Comparison of ENCODE assay signal across 11 cellular contexts in genomic region chr6:137657351-137657911, GRCh38.
DNase-seq lines count a peak whose midpoint lies in the region; ATAC-seq, FAIRE-seq and TF ChIP-seq lines count a peak whose summit lies in the region.
"Had no signal": no experiment of that assay in that cellular context is flagged by ENCODE, and none has a peak within 500 bp of the region (broad histone marks: within the 10 kb centered on the region; RNA-seq: fewer than 3 reads in every experiment).

No MANE protein-coding gene starts in this region.

- peak overlapping the region; percentile 24 for H3K27ac Mint-ChIP-seq in activated CD4-positive, alpha-beta memory T cell treated with anti-CD3 and anti-CD28 coated beads for 36 hours

- peaks cover 28% of the 10 kb centered on the region for H3K9me3 Mint-ChIP-seq in activated CD4-positive, alpha-beta memory T cell treated with anti-CD3 and anti-CD28 coated beads for 36 hours

- intact Hi-C loops in activated CD4-positive, alpha-beta memory T cell treated with anti-CD3 and anti-CD28 coated beads for 36 hours (cut with micrococcal nuclease): loop anchor here (1.0 to 2.0 kb wide), 7 partner anchors 16 to 321 kb away; partner anchors contain the start of gene TNFAIP3

- H3K27me3 Mint-ChIP-seq in activated CD4-positive, alpha-beta memory T cell treated with anti-CD3 and anti-CD28 coated beads for 36 hours: peaks cover 11% of the 10 kb centered on the region

- H3K36me3 Mint-ChIP-seq in activated CD4-positive, alpha-beta memory T cell treated with anti-CD3 and anti-CD28 coated beads for 36 hours: peaks cover 8% of the 10 kb centered on the region

- no peak for TF ChIP-seq CTCF in GM10248 (IDR thresholded peaks at IDR 0.05; ENCODE audit: control extremely low read depth, extremely low read depth, low read depth, missing control alignments)

- H3K4me1 Mint-ChIP-seq in activated CD4-positive, alpha-beta memory T cell treated with anti-CD3 and anti-CD28 coated beads for 36 hours (ENCODE audit: low read depth): peaks cover 24% of the 10 kb centered on the region

- DNase-seq in GM10248 (ENCODE audit: extremely low spot score) (peak; percentile 28), myocyte (ENCODE audit: low read depth) (peak; percentile 57), frontal cortex (ENCODE audit: low spot score in 2 of 2) (no peak), RKO (ENCODE audit: low spot score) (no peak)
- peak; percentile 71 for DNase-seq in activated CD4-positive, alpha-beta memory T cell treated with anti-CD3 and anti-CD28 coated beads for 36 hours
- DNase-seq: NCI-H1694 treated with DMSO at 0.1 percent for 48 hours, SIG-M5, tibial artery had no signal

- H3K4me3 Mint-ChIP-seq in activated CD4-positive, alpha-beta memory T cell treated with anti-CD3 and anti-CD28 coated beads for 36 hours: peak overlapping the region; percentile 8

- ATAC-seq in GM19351 (IDR thresholded peaks at IDR 0.05; ENCODE audit: unreplicated experiment) (peak; percentile 59), HG02678 (IDR thresholded peaks at IDR 0.05; ENCODE audit: unreplicated experiment) (no peak)
- ATAC-seq: HepG2 had no signal

- CTCF ChIA-PET in GM10248 (lab: Yijun Ruan, JAX): interaction anchor here (1.4 to 2.8 kb wide), 3 partner anchors 14 to 212 kb away, joined by 3 to 11 read pairs (median 4); no protein-coding TSS in a partner anchor
- CTCF ChIA-PET in activated CD4-positive, alpha-beta memory T cell treated with anti-CD3 and anti-CD28 coated beads for 36 hours (lab: Charles Lee): interaction anchor here (0.6 to 2.1 kb wide), 10 partner anchors 21 to 554 kb away, joined by 3 to 10 read pairs (median 4); no protein-coding TSS in a partner anchor

- POLR2A ChIA-PET in GM10248 (lab: Yijun Ruan, JAX): no interaction called here
- POLR2A ChIA-PET in activated CD4-positive, alpha-beta memory T cell treated with anti-CD3 and anti-CD28 coated beads for 36 hours (lab: Charles Lee): interaction anchor here (0.7 to 3.0 kb wide), 13 partner anchors 9 to 213 kb away, joined by 3 to 25 read pairs (median 4); partner anchors contain the start of gene TNFAIP3

- no peak for FAIRE-seq in frontal cortex (lab: Jason Lieb, UNC)
- FAIRE-seq: HepG2 had no signal

Comparison
In these comparisons a context has a peak if more than half of its experiments do, and no peak if none do; other contexts are left out.
1. DNase-seq: peak in GM10248 (single experiment), activated CD4-positive, alpha-beta memory T cell treated with anti-CD3 and anti-CD28 coated beads for 36 hours (single experiment) and myocyte (single experiment); none in frontal cortex (0 of 2) and RKO (single experiment).